In the genomic region with DNA sequence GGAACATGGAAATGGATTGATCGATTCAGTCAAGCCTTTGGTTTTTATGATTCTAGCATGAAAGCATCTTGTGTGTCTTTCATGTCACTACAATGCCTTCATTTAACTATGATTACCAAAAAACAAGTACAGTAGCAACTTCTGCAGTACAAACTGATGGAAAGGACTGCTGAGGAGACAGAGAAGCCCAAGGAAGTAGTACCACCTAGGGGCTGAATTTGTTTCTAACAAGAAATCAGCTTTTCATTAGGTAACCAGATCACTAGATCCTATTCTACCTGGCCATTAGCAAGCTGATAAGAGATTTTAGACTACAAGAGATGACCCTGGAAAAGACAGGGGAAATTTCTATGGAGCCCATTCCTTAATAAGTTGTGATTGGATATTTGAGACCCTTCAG, we compare ENCODE assay signal across 10 cellular contexts. TPM values are rescaled to one million over a fixed set of nuclear protein-coding genes. Genes with fewer than 3 reads are reported as not detected.
DNase-seq lines count a peak whose midpoint lies in the region; ATAC-seq and TF ChIP-seq lines count a peak whose summit lies in the region.
"Had no signal": no experiment of that assay in that cellular context is flagged by ENCODE, and none has a peak within 500 bp of the region (broad histone marks: within the 10 kb centered on the region; RNA-seq: fewer than 3 reads in every experiment).

No MANE protein-coding gene starts in this region.

- ATAC-seq in GM21576 (IDR thresholded peaks at IDR 0.05; ENCODE audit: unreplicated experiment) (no peak), GM18867 (IDR thresholded peaks at IDR 0.05; ENCODE audit: unreplicated experiment) (no peak)
- ATAC-seq: stimulated activated naive B cell treated with anti-CD40 and anti-IgM and Interleukin-4, amounts not matched to agents 10 μg/mL and 1 μg/mL and 100 μg/mL, for 72 hours had no signal

- H3K4me3 Mint-ChIP-seq in activated T-cell treated with anti-CD3 and anti-CD28 coated beads, Interleukin-2, amount 50 U/mL, for 24 hours, result no peak overlapping the region
- H3K4me3 Mint-ChIP-seq: stimulated activated naive B cell treated with anti-CD40 and anti-IgM and Interleukin-4, amounts not matched to agents 10 μg/mL and 1 μg/mL and 100 μg/mL, for 72 hours had no signal

- no peak overlapping the region for H2AFZ ChIP-seq in mesenchymal stem cell (ENCODE audit: low read depth, low read length)

- no peak overlapping the region for H3K27ac ChIP-seq in mesenchymal stem cell (ENCODE audit: low read length, poor library complexity, severe bottlenecking)

- no peaks in the 10 kb centered on the region for H3K27me3 Mint-ChIP-seq in activated T-cell treated with anti-CD3 and anti-CD28 coated beads, Interleukin-2, amount 50 U/mL, for 24 hours
- H3K27me3 Mint-ChIP-seq: stimulated activated naive B cell treated with anti-CD40 and anti-IgM and Interleukin-4, amounts not matched to agents 10 μg/mL and 1 μg/mL and 100 μg/mL, for 72 hours had no signal

- no peak overlapping the region for H2AK5ac ChIP-seq in mesenchymal stem cell (ENCODE audit: low read length, severe bottlenecking)

- no peak overlapping the region for H2BK5ac ChIP-seq in mesenchymal stem cell (ENCODE audit: low read depth, low read length, poor library complexity, severe bottlenecking)

- H3K4ac ChIP-seq in mesenchymal stem cell (ENCODE audit: low read depth in 1 of 2, low read length in 2 of 2), result no peak overlapping the region

- peak; percentile 41 for DNase-seq in DMS114 treated with DMSO at 0.1 percent for 48 hours (lab: John Stamatoyannopoulos, UW; ENCODE audit: unreplicated experiment)
- peak; percentile 61 for DNase-seq in HT-29 (ENCODE audit: low spot score)
- DNase-seq in astrocyte of the spinal cord (ENCODE audit: low read depth, low spot score), result peak; percentile 32
- peak; percentile 42 for DNase-seq in mesenchymal stem cell
- DNase-seq in NCI-H2081 treated with DMSO at 0.1 percent for 48 hours (lab: John Stamatoyannopoulos, UW), result no peak
- no peak for DNase-seq in activated T-cell treated with anti-CD3 and anti-CD28 coated beads, Interleukin-2, amount 50 U/mL, for 24 hours
- DNase-seq: stimulated activated naive B cell treated with anti-CD40 and anti-IgM and Interleukin-4, amounts not matched to agents 10 μg/mL and 1 μg/mL and 100 μg/mL, for 72 hours had no signal

- H3K9ac ChIP-seq in mesenchymal stem cell (ENCODE audit: low read length), result no peak overlapping the region

- no peak overlapping the region for H4K91ac ChIP-seq in mesenchymal stem cell (ENCODE audit: low read length)

- H3K18ac ChIP-seq in mesenchymal stem cell (ENCODE audit: low read depth in 1 of 2, low read length in 2 of 2), result no peak overlapping the region

- H3K27ac Mint-ChIP-seq in activated T-cell treated with anti-CD3 and anti-CD28 coated beads, Interleukin-2, amount 50 U/mL, for 24 hours, result no peak overlapping the region
- H3K27ac Mint-ChIP-seq: stimulated activated naive B cell treated with anti-CD40 and anti-IgM and Interleukin-4, amounts not matched to agents 10 μg/mL and 1 μg/mL and 100 μg/mL, for 72 hours had no signal

- no peaks in the 10 kb centered on the region for H3K36me3 ChIP-seq in mesenchymal stem cell (ENCODE audit: control insufficient read depth in 1 of 2, insufficient read depth in 2 of 2, low read depth in 1 of 2, low read length in 2 of 2)

- H3K4me3 ChIP-seq in astrocyte of the spinal cord (ENCODE audit: low read depth, low read length), result no peak overlapping the region
- H3K4me3 ChIP-seq in mesenchymal stem cell (ENCODE audit: insufficient read depth in 1 of 2, low read depth in 1 of 2, low read length in 2 of 2), result no peak overlapping the region

- no peak overlapping the region for H2BK15ac ChIP-seq in mesenchymal stem cell (ENCODE audit: low read depth, poor library complexity, severe bottlenecking)

- 100% methylated on average over 1 of the region's 1 CpG for WGBS in mesenchymal stem cell

- no peaks in the 10 kb centered on the region for H3K9me3 ChIP-seq in mesenchymal stem cell (ENCODE audit: control insufficient read depth, low read length)

- H3K4me1 Mint-ChIP-seq in activated T-cell treated with anti-CD3 and anti-CD28 coated beads, Interleukin-2, amount 50 U/mL, for 24 hours (ENCODE audit: low read depth), result peaks cover 20% of the 10 kb centered on the region

- no peaks in the 10 kb centered on the region for H3K79me1 ChIP-seq in mesenchymal stem cell (replicated peaks; ENCODE audit: low read length, poor library complexity, severe bottlenecking)

- H3K9me3 Mint-ChIP-seq in activated T-cell treated with anti-CD3 and anti-CD28 coated beads, Interleukin-2, amount 50 U/mL, for 24 hours, result no peaks in the 10 kb centered on the region
- H3K9me3 Mint-ChIP-seq: stimulated activated naive B cell treated with anti-CD40 and anti-IgM and Interleukin-4, amounts not matched to agents 10 μg/mL and 1 μg/mL and 100 μg/mL, for 72 hours had no signal

- peak; percentile 39 for TF ChIP-seq CTCF in astrocyte of the spinal cord (IDR thresholded peaks at IDR 0.05; ENCODE audit: low read depth, low read length)

- H3K4me1 ChIP-seq in mesenchymal stem cell (ENCODE audit: control insufficient read depth, insufficient read depth, low read depth, low read length), result peaks cover 4% of the 10 kb centered on the region

- H2BK120ac ChIP-seq in mesenchymal stem cell (ENCODE audit: low read depth, low read length), result no peak overlapping the region

- H3K36me3 Mint-ChIP-seq in activated T-cell treated with anti-CD3 and anti-CD28 coated beads, Interleukin-2, amount 50 U/mL, for 24 hours (ENCODE audit: low read depth), result no peaks in the 10 kb centered on the region
- H3K36me3 Mint-ChIP-seq: stimulated activated naive B cell treated with anti-CD40 and anti-IgM and Interleukin-4, amounts not matched to agents 10 μg/mL and 1 μg/mL and 100 μg/mL, for 72 hours had no signal

- no peak overlapping the region for H3K14ac ChIP-seq in mesenchymal stem cell (ENCODE audit: low read length in 2 of 2)

- in situ Hi-C loops in astrocyte of the spinal cord (cut with HindIII; ENCODE audit: low sequenced_read_pairs), result no loop called here

- H3K4me2 ChIP-seq in mesenchymal stem cell (ENCODE audit: low read length, poor library complexity, severe bottlenecking), result no peak overlapping the region

- H4K8ac ChIP-seq in mesenchymal stem cell (ENCODE audit: low read length), result no peak overlapping the region

- H2BK12ac ChIP-seq in mesenchymal stem cell (ENCODE audit: low read length in 2 of 2), result no peak overlapping the region

- no peak overlapping the region for H3K23ac ChIP-seq in mesenchymal stem cell (ENCODE audit: low read length in 2 of 2)

- no peaks in the 10 kb centered on the region for H3K27me3 ChIP-seq in mesenchymal stem cell (ENCODE audit: control insufficient read depth in 1 of 2, insufficient read depth in 1 of 2, low read length in 2 of 2)

RNA-seq across cellular contexts. Expression of a gene that starts 3.2 kb away (rescaled TPM):
- 5.3 and 8.3 TPM in 2 replicates for total RNA-seq in HT-29 (2014; rRNA removed; shearing (Covaris generic))
- 26.8 TPM for polyA plus RNA-seq in mesenchymal stem cell (2013, experiment 1 of 2)
- polyA plus RNA-seq in mesenchymal stem cell (2013, experiment 2 of 2), result 26.9 TPM

RNA-seq across cellular contexts. Expression of a gene that starts 11.4 kb away (rescaled TPM):
- total RNA-seq in HT-29 (2014; rRNA removed; shearing (Covaris generic)), result not detected in 2 replicates
- polyA plus RNA-seq in mesenchymal stem cell (2013, experiment 1 of 2), result 0.03 TPM
- polyA plus RNA-seq in mesenchymal stem cell (2013, experiment 2 of 2), result not detected
- polyA plus RNA-seq: keratinocyte had no signal

RNA-seq across cellular contexts. Expression of a gene that starts 25.1 kb away (rescaled TPM):
- total RNA-seq in HT-29 (2014; rRNA removed; shearing (Covaris generic)), result 3.3 and 6.0 TPM in 2 replicates
- polyA plus RNA-seq in mesenchymal stem cell (2013, experiment 1 of 2), result 16.7 TPM
- 17.1 TPM for polyA plus RNA-seq in mesenchymal stem cell (2013, experiment 2 of 2)

Comparison
In these comparisons a context has a peak if more than half of its experiments do, and no peak if none do; other contexts are left out.
1. DNase-seq: peak in DMS114 treated with DMSO at 0.1 percent for 48 hours (single experiment), HT-29 (single experiment), astrocyte of the spinal cord (single experiment) and mesenchymal stem cell (single experiment); none in NCI-H2081 treated with DMSO at 0.1 percent for 48 hours (single experiment) and activated T-cell treated with anti-CD3 and anti-CD28 coated beads, Interleukin-2, amount 50 U/mL, for 24 hours (single experiment).